2 cellular contexts compared by ENCODE assay signal in the genomic region with DNA sequence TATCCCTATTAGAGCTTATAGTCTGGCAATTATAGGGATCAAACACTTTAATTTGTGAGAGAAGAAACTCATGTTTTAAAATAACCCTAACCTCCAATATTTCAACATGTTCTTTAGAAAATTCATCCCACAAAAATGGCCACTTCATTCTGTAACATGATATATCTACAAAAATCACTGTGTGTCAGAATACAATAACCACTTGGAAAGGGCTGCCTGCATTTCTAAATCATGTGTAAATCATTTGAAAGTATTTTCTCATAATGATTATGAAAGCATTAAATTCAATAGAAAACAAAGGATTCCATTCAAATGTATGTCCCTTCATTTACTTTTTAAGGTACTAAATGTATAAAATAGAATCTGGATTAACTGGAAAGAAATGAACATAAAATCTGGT.
TF ChIP-seq lines count a peak whose summit lies in the region.

No MANE protein-coding gene starts in this region.

TF ChIP-seq in liver, 16 proteins besides CTCF, POLR2A, EP300 and RAD21:
- no peak for TF ChIP-seq HNF4A (conservative IDR thresholded peaks at IDR 0.05)
- no peak for TF ChIP-seq TAF1 (conservative IDR thresholded peaks at IDR 0.05)
- TF ChIP-seq FOXA2 (IDR thresholded peaks at IDR 0.05): no peak
- TF ChIP-seq, protein P1, sequence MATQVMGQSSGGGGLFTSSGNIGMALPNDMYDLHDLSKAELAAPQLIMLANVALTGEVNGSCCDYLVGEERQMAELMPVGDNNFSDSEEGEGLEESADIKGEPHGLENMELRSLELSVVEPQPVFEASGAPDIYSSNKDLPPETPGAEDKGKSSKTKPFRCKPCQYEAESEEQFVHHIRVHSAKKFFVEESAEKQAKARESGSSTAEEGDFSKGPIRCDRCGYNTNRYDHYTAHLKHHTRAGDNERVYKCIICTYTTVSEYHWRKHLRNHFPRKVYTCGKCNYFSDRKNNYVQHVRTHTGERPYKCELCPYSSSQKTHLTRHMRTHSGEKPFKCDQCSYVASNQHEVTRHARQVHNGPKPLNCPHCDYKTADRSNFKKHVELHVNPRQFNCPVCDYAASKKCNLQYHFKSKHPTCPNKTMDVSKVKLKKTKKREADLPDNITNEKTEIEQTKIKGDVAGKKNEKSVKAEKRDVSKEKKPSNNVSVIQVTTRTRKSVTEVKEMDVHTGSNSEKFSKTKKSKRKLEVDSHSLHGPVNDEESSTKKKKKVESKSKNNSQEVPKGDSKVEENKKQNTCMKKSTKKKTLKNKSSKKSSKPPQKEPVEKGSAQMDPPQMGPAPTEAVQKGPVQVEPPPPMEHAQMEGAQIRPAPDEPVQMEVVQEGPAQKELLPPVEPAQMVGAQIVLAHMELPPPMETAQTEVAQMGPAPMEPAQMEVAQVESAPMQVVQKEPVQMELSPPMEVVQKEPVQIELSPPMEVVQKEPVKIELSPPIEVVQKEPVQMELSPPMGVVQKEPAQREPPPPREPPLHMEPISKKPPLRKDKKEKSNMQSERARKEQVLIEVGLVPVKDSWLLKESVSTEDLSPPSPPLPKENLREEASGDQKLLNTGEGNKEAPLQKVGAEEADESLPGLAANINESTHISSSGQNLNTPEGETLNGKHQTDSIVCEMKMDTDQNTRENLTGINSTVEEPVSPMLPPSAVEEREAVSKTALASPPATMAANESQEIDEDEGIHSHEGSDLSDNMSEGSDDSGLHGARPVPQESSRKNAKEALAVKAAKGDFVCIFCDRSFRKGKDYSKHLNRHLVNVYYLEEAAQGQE (IDR thresholded peaks at IDR 0.05): no peak
- TF ChIP-seq RXRA (IDR thresholded peaks at IDR 0.05): no peak
- TF ChIP-seq, protein P2, sequence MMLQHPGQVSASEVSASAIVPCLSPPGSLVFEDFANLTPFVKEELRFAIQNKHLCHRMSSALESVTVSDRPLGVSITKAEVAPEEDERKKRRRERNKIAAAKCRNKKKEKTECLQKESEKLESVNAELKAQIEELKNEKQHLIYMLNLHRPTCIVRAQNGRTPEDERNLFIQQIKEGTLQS (IDR thresholded peaks at IDR 0.05): no peak
- no peak for TF ChIP-seq NR2F2 (IDR thresholded peaks at IDR 0.05)
- TF ChIP-seq, protein P3, sequence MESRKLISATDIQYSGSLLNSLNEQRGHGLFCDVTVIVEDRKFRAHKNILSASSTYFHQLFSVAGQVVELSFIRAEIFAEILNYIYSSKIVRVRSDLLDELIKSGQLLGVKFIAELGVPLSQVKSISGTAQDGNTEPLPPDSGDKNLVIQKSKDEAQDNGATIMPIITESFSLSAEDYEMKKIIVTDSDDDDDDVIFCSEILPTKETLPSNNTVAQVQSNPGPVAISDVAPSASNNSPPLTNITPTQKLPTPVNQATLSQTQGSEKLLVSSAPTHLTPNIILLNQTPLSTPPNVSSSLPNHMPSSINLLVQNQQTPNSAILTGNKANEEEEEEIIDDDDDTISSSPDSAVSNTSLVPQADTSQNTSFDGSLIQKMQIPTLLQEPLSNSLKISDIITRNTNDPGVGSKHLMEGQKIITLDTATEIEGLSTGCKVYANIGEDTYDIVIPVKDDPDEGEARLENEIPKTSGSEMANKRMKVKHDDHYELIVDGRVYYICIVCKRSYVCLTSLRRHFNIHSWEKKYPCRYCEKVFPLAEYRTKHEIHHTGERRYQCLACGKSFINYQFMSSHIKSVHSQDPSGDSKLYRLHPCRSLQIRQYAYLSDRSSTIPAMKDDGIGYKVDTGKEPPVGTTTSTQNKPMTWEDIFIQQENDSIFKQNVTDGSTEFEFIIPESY (IDR thresholded peaks at IDR 0.05): no peak
- no peak for TF ChIP-seq JUND (IDR thresholded peaks at IDR 0.05)
- no peak for TF ChIP-seq GABPA (IDR thresholded peaks at IDR 0.05 in 1 of 2, conservative IDR thresholded peaks at IDR 0.05 in 1 of 2)
- no peak for TF ChIP-seq HNF4G (IDR thresholded peaks at IDR 0.05)
- TF ChIP-seq, protein P4, sequence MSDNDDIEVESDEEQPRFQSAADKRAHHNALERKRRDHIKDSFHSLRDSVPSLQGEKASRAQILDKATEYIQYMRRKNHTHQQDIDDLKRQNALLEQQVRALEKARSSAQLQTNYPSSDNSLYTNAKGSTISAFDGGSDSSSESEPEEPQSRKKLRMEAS (IDR thresholded peaks at IDR 0.05): no peak
- TF ChIP-seq EGR1 (IDR thresholded peaks at IDR 0.05; ENCODE audit: low read depth in 2 of 2): no peak
- no peak for TF ChIP-seq FOXA1 (IDR thresholded peaks at IDR 0.05)

TF ChIP-seq in HepG2, 621 proteins besides CTCF, POLR2A, EP300 and RAD21:
- no peak for TF ChIP-seq MYC (CRISPR knock-in tag; IDR thresholded peaks at IDR 0.05; ENCODE audit: borderline replicate concordance)
- no peak for TF ChIP-seq ELF3 (CRISPR knock-in tag; IDR thresholded peaks at IDR 0.05)
- TF ChIP-seq, protein P5, sequence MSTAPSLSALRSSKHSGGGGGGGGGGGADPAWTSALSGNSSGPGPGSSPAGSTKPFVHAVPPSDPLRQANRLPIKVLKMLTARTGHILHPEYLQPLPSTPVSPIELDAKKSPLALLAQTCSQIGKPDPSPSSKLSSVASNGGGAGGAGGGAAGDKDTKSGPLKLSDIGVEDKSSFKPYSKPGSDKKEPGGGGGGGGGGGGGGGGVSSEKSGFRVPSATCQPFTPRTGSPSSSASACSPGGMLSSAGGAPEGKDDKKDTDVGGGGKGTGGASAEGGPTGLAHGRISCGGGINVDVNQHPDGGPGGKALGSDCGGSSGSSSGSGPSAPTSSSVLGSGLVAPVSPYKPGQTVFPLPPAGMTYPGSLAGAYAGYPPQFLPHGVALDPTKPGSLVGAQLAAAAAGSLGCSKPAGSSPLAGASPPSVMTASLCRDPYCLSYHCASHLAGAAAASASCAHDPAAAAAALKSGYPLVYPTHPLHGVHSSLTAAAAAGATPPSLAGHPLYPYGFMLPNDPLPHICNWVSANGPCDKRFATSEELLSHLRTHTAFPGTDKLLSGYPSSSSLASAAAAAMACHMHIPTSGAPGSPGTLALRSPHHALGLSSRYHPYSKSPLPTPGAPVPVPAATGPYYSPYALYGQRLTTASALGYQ (CRISPR knock-in tag; IDR thresholded peaks at IDR 0.05): no peak
- no peak for TF ChIP-seq ZNF776 (CRISPR knock-in tag; IDR thresholded peaks at IDR 0.05)
- no peak for TF ChIP-seq ZNF510 (CRISPR knock-in tag; IDR thresholded peaks at IDR 0.05; ENCODE audit: low read depth)
TF ChIP-seq in HepG2: peak in this region for 0.
